16 cellular contexts compared by ENCODE assay signal in genomic region chr2:40289771-40290404, GRCh38.
DNase-seq lines count a peak whose midpoint lies in the region; ATAC-seq, FAIRE-seq and TF ChIP-seq lines count a peak whose summit lies in the region.
"Had no signal": no experiment of that assay in that cellular context is flagged by ENCODE, and none has a peak within 500 bp of the region (broad histone marks: within the 10 kb centered on the region; RNA-seq: fewer than 3 reads in every experiment).

No MANE protein-coding gene starts in this region.

- H3K4me3 Mint-ChIP-seq in IgD-negative memory B cell: peak overlapping the region in 3 of 4 donors; percentile 49 to 73 (median 72)
- H3K4me3 Mint-ChIP-seq in activated T-helper 2 cell treated with anti-CD3 and anti-CD28 coated beads, Interferon-gamma antibody, Interleukin-2, Interleukin-4, amounts not matched to agents 10 μg/mL and 5 μg/mL and 100 μg/mL, durations not matched to agents 14 hours and 24 hours and 36 hours (ENCODE audit: low read depth): peak overlapping the region; percentile 17
- no peak overlapping the region for H3K4me3 Mint-ChIP-seq in neural progenitor cell
- H3K4me3 Mint-ChIP-seq: mesothelial cell of epicardium, type B pancreatic cell had no signal

- H3K4me1 ChIP-seq in A549 (no peaks in the 10 kb centered on the region), neural progenitor cell (no peaks in the 10 kb centered on the region)
- H3K4me1 ChIP-seq: pancreas had no signal

- no peak for FAIRE-seq in A549 (lab: Jason Lieb, UNC)
- FAIRE-seq: pancreas had no signal

- H3K4me3 ChIP-seq in A549: no peak overlapping the region
- H3K4me3 ChIP-seq in neural progenitor cell: no peak overlapping the region
- H3K4me3 ChIP-seq: BLaER1 treated with 17β-estradiol and CSF1 and Interleukin-3, amounts not matched to agents 10 nM and 100 nM; pancreas had no signal

- H3K9ac ChIP-seq in neural progenitor cell: no peak overlapping the region
- H3K9ac ChIP-seq: BLaER1 treated with 17β-estradiol and CSF1 and Interleukin-3, amounts not matched to agents 10 nM and 100 nM had no signal

- no peak for TF ChIP-seq RAD21 in A549 (conservative IDR thresholded peaks at IDR 0.05 in 1 of 2, IDR thresholded peaks at IDR 0.05 in 1 of 2)

- POLR2A ChIA-PET in A549 (lab: Yijun Ruan, JAX): no interaction called here

- H3K79me2 ChIP-seq in neural progenitor cell (ENCODE audit: low read depth): no peaks in the 10 kb centered on the region

- H3K4me1 Mint-ChIP-seq in IgD-negative memory B cell (peaks cover 3 to 11% (median 8%) of the 10 kb centered on the region in 3 donors), neural progenitor cell (peaks cover 9% of the 10 kb centered on the region)
- peaks cover 2% of the 10 kb centered on the region for H3K4me1 Mint-ChIP-seq in activated T-helper 2 cell treated with anti-CD3 and anti-CD28 coated beads, Interferon-gamma antibody, Interleukin-2, Interleukin-4, amounts not matched to agents 10 μg/mL and 5 μg/mL and 100 μg/mL, durations not matched to agents 14 hours and 24 hours and 36 hours (ENCODE audit: low read depth)

- H3K27me3 Mint-ChIP-seq in IgD-negative memory B cell: no peaks in the 10 kb centered on the region
- peaks cover 2% of the 10 kb centered on the region for H3K27me3 Mint-ChIP-seq in activated T-helper 2 cell treated with anti-CD3 and anti-CD28 coated beads, Interferon-gamma antibody, Interleukin-2, Interleukin-4, amounts not matched to agents 10 μg/mL and 5 μg/mL and 100 μg/mL, durations not matched to agents 14 hours and 24 hours and 36 hours (ENCODE audit: low read depth)
- no peaks in the 10 kb centered on the region for H3K27me3 Mint-ChIP-seq in neural progenitor cell (ENCODE audit: insufficient read depth, low read depth)
- H3K27me3 Mint-ChIP-seq: type B pancreatic cell had no signal

- H4K20me1 ChIP-seq in neural progenitor cell (ENCODE audit: low read depth): no peaks in the 10 kb centered on the region

- H3K27ac ChIP-seq in A549 (no peak overlapping the region), neural progenitor cell (no peak overlapping the region)
- H3K27ac ChIP-seq: BLaER1 treated with 17β-estradiol and CSF1 and Interleukin-3, amounts not matched to agents 10 nM and 100 nM; pancreas had no signal

- no peak overlapping the region for H3K27ac Mint-ChIP-seq in IgD-negative memory B cell
- no peak overlapping the region for H3K27ac Mint-ChIP-seq in activated T-helper 2 cell treated with anti-CD3 and anti-CD28 coated beads, Interferon-gamma antibody, Interleukin-2, Interleukin-4, amounts not matched to agents 10 μg/mL and 5 μg/mL and 100 μg/mL, durations not matched to agents 14 hours and 24 hours and 36 hours
- H3K27ac Mint-ChIP-seq in neural progenitor cell: no peak overlapping the region
- H3K27ac Mint-ChIP-seq: mesothelial cell of epicardium, type B pancreatic cell had no signal

- ATAC-seq in A549 (no peak), HG03469 (IDR thresholded peaks at IDR 0.05; ENCODE audit: unreplicated experiment) (no peak)
- ATAC-seq: pancreas had no signal

- no peak for TF ChIP-seq CTCF in A549 (IDR thresholded peaks at IDR 0.05)
- no peak for TF ChIP-seq CTCF in neural progenitor cell (IDR thresholded peaks at IDR 0.05)

- H3K36me3 ChIP-seq in neural progenitor cell: no peaks in the 10 kb centered on the region
- H3K36me3 ChIP-seq: pancreas had no signal

- no peak for TF ChIP-seq EP300 in A549 (IDR thresholded peaks at IDR 0.05)

- H3K4me2 ChIP-seq in A549: peak overlapping the region; percentile 24; the same call in 2 of the 3 replicates
- H3K4me2 ChIP-seq in neural progenitor cell: no peak overlapping the region
- H3K4me2 ChIP-seq: BLaER1 treated with 17β-estradiol and CSF1 and Interleukin-3, amounts not matched to agents 10 nM and 100 nM had no signal

- in situ Hi-C loops in ACHN (cut with HindIII; ENCODE audit: low pct_ligation_motif_present, low pct_unique_long_range_greater_than_20kb, low sequenced_read_pairs): no loop called here

- H3K36me3 Mint-ChIP-seq in IgD-negative memory B cell (no peaks in the 10 kb centered on the region), neural progenitor cell (no peaks in the 10 kb centered on the region)
- H3K36me3 Mint-ChIP-seq in activated T-helper 2 cell treated with anti-CD3 and anti-CD28 coated beads, Interferon-gamma antibody, Interleukin-2, Interleukin-4, amounts not matched to agents 10 μg/mL and 5 μg/mL and 100 μg/mL, durations not matched to agents 14 hours and 24 hours and 36 hours (ENCODE audit: low read depth): no peaks in the 10 kb centered on the region
- H3K36me3 Mint-ChIP-seq: mesothelial cell of epicardium, type B pancreatic cell had no signal

- WGBS in A549 (ENCODE audit: missing lambda C conversion rate): 54% methylated on average over 7 of the region's 7 CpGs

- H3K27me3 ChIP-seq in neural progenitor cell: no peaks in the 10 kb centered on the region
- H3K27me3 ChIP-seq: BLaER1 treated with 17β-estradiol and CSF1 and Interleukin-3, amounts not matched to agents 10 nM and 100 nM; pancreas had no signal

- DNase-seq in A549 (ENCODE audit: low read depth in 1 of 2, low spot score in 1 of 2): no peak
- DNase-seq in ACHN: peak; percentile 24
- DNase-seq in activated T-helper 2 cell treated with anti-CD3 and anti-CD28 coated beads, Interferon-gamma antibody, Interleukin-2, Interleukin-4, amounts not matched to agents 10 μg/mL and 5 μg/mL and 100 μg/mL, durations not matched to agents 14 hours and 24 hours and 36 hours (ENCODE audit: low spot score): no peak
- DNase-seq in NCI-H1092 (lab: John Stamatoyannopoulos, UW): no peak
- no peak for DNase-seq in neural progenitor cell (ENCODE audit: low spot score)
- DNase-seq: activated T-cell treated with anti-CD3 and anti-CD28 coated beads, Interleukin-2, amount 50 U/mL, for 48 hours; hippocampal formation; kidney glomerular epithelial cell; NCI-H1105 treated with DMSO at 0.1 percent for 48 hours; NCI-H2171; pancreas had no signal

- H3K9me3 ChIP-seq in A549 (no peaks in the 10 kb centered on the region), neural progenitor cell (ENCODE audit: low read depth) (no peaks in the 10 kb centered on the region)
- H3K9me3 ChIP-seq: BLaER1 treated with 17β-estradiol and CSF1 and Interleukin-3, amounts not matched to agents 10 nM and 100 nM; pancreas had no signal

- CTCF ChIA-PET in A549 (lab: Yijun Ruan, JAX): interaction anchor here (0.7 kb wide), 1 partner anchor 1004 kb away, joined by 3 read pairs; no protein-coding TSS in a partner anchor

- no peak for TF ChIP-seq POLR2A in A549 (IDR thresholded peaks at IDR 0.05; ENCODE audit: low read length)

- intact Hi-C loops in activated T-helper 2 cell treated with anti-CD3 and anti-CD28 coated beads, Interferon-gamma antibody, Interleukin-2, Interleukin-4, amounts not matched to agents 10 μg/mL and 5 μg/mL and 100 μg/mL, durations not matched to agents 14 hours and 24 hours and 36 hours (cut with micrococcal nuclease): no loop called here

- H3K9me3 Mint-ChIP-seq in IgD-negative memory B cell: no peaks in the 10 kb centered on the region
- no peaks in the 10 kb centered on the region for H3K9me3 Mint-ChIP-seq in activated T-helper 2 cell treated with anti-CD3 and anti-CD28 coated beads, Interferon-gamma antibody, Interleukin-2, Interleukin-4, amounts not matched to agents 10 μg/mL and 5 μg/mL and 100 μg/mL, durations not matched to agents 14 hours and 24 hours and 36 hours
- no peaks in the 10 kb centered on the region for H3K9me3 Mint-ChIP-seq in neural progenitor cell
- H3K9me3 Mint-ChIP-seq: mesothelial cell of epicardium, type B pancreatic cell had no signal

- H3F3A ChIP-seq in neural progenitor cell (ENCODE audit: low read depth): no peaks in the 10 kb centered on the region

- H2AFZ ChIP-seq in neural progenitor cell (replicated peaks): no peak overlapping the region

TF ChIP-seq in A549, 52 proteins besides CTCF, POLR2A, EP300 and RAD21 (continues in another document):
- TF ChIP-seq FOSL2 (IDR thresholded peaks at IDR 0.05) (no peak), FOSL2 (CRISPR knock-in tag; IDR thresholded peaks at IDR 0.05) (no peak), MAX (IDR thresholded peaks at IDR 0.05) (no peak), RFX5 (IDR thresholded peaks at IDR 0.05) (no peak), BHLHE40 (IDR thresholded peaks at IDR 0.05; ENCODE audit: low read depth, low read length) (no peak), ELK1 (IDR thresholded peaks at IDR 0.05; ENCODE audit: low read depth, low read length) (no peak)
